Comparison of ENCODE assay signal across 16 cellular contexts in the genomic region with DNA sequence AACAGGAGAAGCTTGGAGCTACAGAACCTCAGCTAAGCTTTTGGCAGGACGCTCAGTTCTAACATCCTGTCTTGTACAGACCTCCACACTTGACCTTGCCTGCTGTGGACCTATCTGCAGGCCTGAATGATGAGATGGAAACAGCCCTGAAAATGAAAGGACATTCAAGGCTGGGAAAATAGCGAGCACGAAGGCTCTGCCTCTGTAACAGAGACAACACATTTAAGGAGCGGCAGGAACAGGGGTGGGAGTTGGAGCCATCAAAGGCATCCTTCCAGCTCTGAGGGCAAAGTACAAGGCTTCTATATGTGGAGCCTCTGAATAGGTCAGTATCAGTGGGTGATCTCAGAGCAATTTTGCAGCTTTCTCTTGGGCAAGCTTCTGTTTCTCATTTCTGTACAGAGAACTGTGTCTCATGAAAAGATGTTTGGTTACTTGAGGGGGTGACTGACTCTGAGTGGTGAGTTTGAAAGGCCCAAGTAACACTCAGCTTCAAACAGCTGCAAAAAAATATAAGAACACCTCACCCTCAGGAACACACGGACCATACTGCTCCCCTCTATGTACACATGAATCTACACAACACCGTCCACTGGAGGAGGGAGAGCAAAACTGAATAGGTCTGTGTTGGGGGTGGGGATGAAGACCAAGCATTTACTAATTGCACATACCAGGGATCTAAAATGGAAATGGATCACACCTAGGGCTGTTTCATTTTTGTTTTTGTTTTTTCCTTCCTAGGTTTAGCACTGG.
A peak's percentile ranks its signal among the peaks of the same experiment; 100 is the strongest.
DNase-seq lines count a peak whose midpoint lies in the region; ATAC-seq and TF ChIP-seq lines count a peak whose summit lies in the region.
"Had no signal": no experiment of that assay in that cellular context is flagged by ENCODE, and none has a peak within 500 bp of the region (broad histone marks: within the 10 kb centered on the region; RNA-seq: fewer than 3 reads in every experiment).

No MANE protein-coding gene starts in this region.

- no peaks in the 10 kb centered on the region for H3K79me2 ChIP-seq in mammary epithelial cell (ENCODE audit: insufficient read depth, low read length)
- no peaks in the 10 kb centered on the region for H3K79me2 ChIP-seq in osteoblast (ENCODE audit: insufficient read depth, low read length)

- 97% methylated on average over 6 of the region's 6 CpGs for WGBS in mammary epithelial cell (ENCODE audit: low coverage, missing lambda C conversion rate)

- no peaks in the 10 kb centered on the region for H4K20me1 ChIP-seq in mammary epithelial cell (ENCODE audit: insufficient read depth, low read length)
- H4K20me1 ChIP-seq in osteoblast (ENCODE audit: insufficient read depth, low read length), result no peaks in the 10 kb centered on the region

- dilution Hi-C loops in mammary epithelial cell (cut with HindIII; ENCODE audit: low sequenced_read_pairs), result no loop called here

- H2AFZ ChIP-seq in mammary epithelial cell (ENCODE audit: low read depth, low read length) (no peak overlapping the region), osteoblast (ENCODE audit: low read length) (no peak overlapping the region)

- DNase-seq in breast epithelium (ENCODE audit: low spot score in 2 of 2), result no peak
- DNase-seq in mammary epithelial cell, result no peak
- peak; percentile 61 for DNase-seq in iris pigment epithelial cell (ENCODE audit: low read depth)
- DNase-seq in osteoblast (ENCODE audit: insufficient read length, low spot score, missing footprints), result no peak
- no peak for DNase-seq in NCI-H2227 (lab: John Stamatoyannopoulos, UW; ENCODE audit: unreplicated experiment)
- DNase-seq in activated T-cell treated with anti-CD3 and anti-CD28 coated beads for 4 hours, result no peak
- DNase-seq: activated CD8-positive, alpha-beta memory T cell treated with anti-CD3 and anti-CD28 coated beads, Interleukin-2, amount 50 U/mL, for 4 hours; activated naive CD8-positive, alpha-beta T cell treated with anti-CD3 and anti-CD28 coated beads, Interleukin-2, amount 50 U/mL, for 24 hours; MV-4-11; stimulated activated CD4-positive, alpha-beta T cell treated with anti-CD3 and anti-CD28 coated beads, Interleukin-4, amount 100 ng/mL, for 4 hours; stimulated activated naive CD4-positive, alpha-beta T cell treated with Interleukin-2 at 50 U/mL for 16 hours; T-helper 1 cell had no signal

- H3K27ac ChIP-seq in breast epithelium (peak overlapping the region; percentile 8 to 22), mammary epithelial cell (ENCODE audit: insufficient read depth, low read depth, low read length) (no peak overlapping the region), osteoblast (ENCODE audit: low read depth, low read length) (no peak overlapping the region)
- H3K27ac ChIP-seq: 22Rv1 had no signal

- TF ChIP-seq POLR2A in breast epithelium (IDR thresholded peaks at IDR 0.05) (no peak), GM18505 (IDR thresholded peaks at IDR 0.05; ENCODE audit: borderline replicate concordance, extremely low read depth, insufficient read depth, insufficient read length) (no peak)

- no peak overlapping the region for H3K9ac ChIP-seq in mammary epithelial cell (ENCODE audit: insufficient read depth, low read length)

- H3K4me3 ChIP-seq in breast epithelium (no peak overlapping the region), mammary epithelial cell (replicated peaks in 1 of 3; ENCODE audit: insufficient read depth in 1 of 3, low read depth in 2 of 3, low read length in 3 of 3) (no peak overlapping the region), osteoblast (ENCODE audit: insufficient read depth, low read length) (no peak overlapping the region)

- CTCF ChIA-PET in mammary epithelial cell (lab: Charles Lee; ENCODE audit: low non-redundant PET), result no interaction called here

- H3K4me1 ChIP-seq in breast epithelium (peaks cover 0 to 7% of the 10 kb centered on the region in 2 donors), mammary epithelial cell (ENCODE audit: insufficient read depth, low read length) (peaks cover 12% of the 10 kb centered on the region), osteoblast (ENCODE audit: insufficient read depth, low read length) (peaks cover 18% of the 10 kb centered on the region)

- H3K9me3 ChIP-seq in breast epithelium (no peaks in the 10 kb centered on the region), mammary epithelial cell (replicated peaks; ENCODE audit: insufficient read depth, low read length) (no peaks in the 10 kb centered on the region), osteoblast (ENCODE audit: low read depth, low read length) (no peaks in the 10 kb centered on the region)

- no TSS peak for BruUV-seq in mammary epithelial cell (replicated peaks; lab: Mats Ljungman, UMichigan)

- ATAC-seq in GM21737 (IDR thresholded peaks at IDR 0.05; ENCODE audit: unreplicated experiment) (no peak), GM18505 (IDR thresholded peaks at IDR 0.05; ENCODE audit: unreplicated experiment) (no peak)
- ATAC-seq: activated CD4-positive, CD25-positive, alpha-beta regulatory T cell treated with anti-CD3 and anti-CD28 coated beads, Interleukin-2, amount 50 U/mL, for 24 hours; activated naive CD8-positive, alpha-beta T cell treated with anti-CD3 and anti-CD28 coated beads, Interleukin-2, amount 50 U/mL, for 24 hours had no signal

- no peaks in the 10 kb centered on the region for H3K27me3 ChIP-seq in breast epithelium
- no peaks in the 10 kb centered on the region for H3K27me3 ChIP-seq in mammary epithelial cell (ENCODE audit: insufficient read depth, low read length)
- H3K27me3 ChIP-seq in osteoblast (ENCODE audit: insufficient read depth, low read length), result no peaks in the 10 kb centered on the region

- H3K36me3 ChIP-seq in breast epithelium (no peaks in the 10 kb centered on the region), mammary epithelial cell (ENCODE audit: insufficient read depth, low read length) (no peaks in the 10 kb centered on the region), osteoblast (ENCODE audit: insufficient read depth, low read length) (no peaks in the 10 kb centered on the region)

- no peak for TF ChIP-seq CTCF in breast epithelium (IDR thresholded peaks at IDR 0.05)
- TF ChIP-seq CTCF in mammary epithelial cell (conservative IDR thresholded peaks at IDR 0.05 in 1 of 2, IDR thresholded peaks at IDR 0.05 in 1 of 2; ENCODE audit: extremely low read depth in 1 of 2, insufficient read depth in 1 of 2, low read depth in 1 of 2, low read length in 2 of 2), result no peak
- no peak for TF ChIP-seq CTCF in osteoblast (IDR thresholded peaks at IDR 0.05; ENCODE audit: extremely low read depth, low read depth, low read length)

- intact Hi-C loops in breast epithelium (cut with DNase I; ENCODE audit: low total_unique reads) (no loop called here), mammary epithelial cell (cut with micrococcal nuclease) (no loop called here)

- H3K4me2 ChIP-seq in mammary epithelial cell (ENCODE audit: insufficient read depth, low read depth, low read length) (no peak overlapping the region), osteoblast (ENCODE audit: insufficient read depth, low read length) (peak overlapping the region; percentile 9)

- in situ Hi-C loops in mammary epithelial cell (cut with MboI; ENCODE audit: low sequenced_read_pairs in 2 of 2), result no loop called here

Comparison
In these comparisons a context has a peak if more than half of its experiments do, and no peak if none do; other contexts are left out.
1. H3K27ac ChIP-seq: peak in breast epithelium (2 of 2); none in mammary epithelial cell (single experiment) and osteoblast (single experiment).